Comparison of ENCODE assay signal across 15 cellular contexts in genomic region chr19:30168760-30169159, GRCh38.
DNase-seq lines count a peak whose midpoint lies in the region; TF ChIP-seq lines count a peak whose summit lies in the region.
"Had no signal": no experiment of that assay in that cellular context is flagged by ENCODE, and none has a peak within 500 bp of the region (broad histone marks: within the 10 kb centered on the region; RNA-seq: fewer than 3 reads in every experiment).

No MANE protein-coding gene starts in this region.

- H3K4me3 ChIP-seq in H7 (ENCODE audit: insufficient read depth, low read depth, low read length) (no peak overlapping the region), vagina (no peak overlapping the region), transverse colon (no peak overlapping the region)
- H3K4me3 ChIP-seq: GM23338, HAP-1 had no signal

- peak; percentile 12 for DNase-seq in H7
- DNase-seq in ecto neural progenitor cell (ENCODE audit: low spot score) = peak; percentile 33
- DNase-seq in mesenteric fat pad (ENCODE audit: low spot score) = peak; percentile 45
- DNase-seq in vagina (ENCODE audit: extremely low spot score in 2 of 2) = peak; percentile 65 to 70
- DNase-seq in transverse colon = no peak
- DNase-seq in NCI-H345 (lab: John Stamatoyannopoulos, UW) = no peak
- no peak for DNase-seq in activated naive CD4-positive, alpha-beta T cell treated with anti-CD3 and anti-CD28 coated beads, Interleukin-2, amount 50 U/mL, for 16 hours
- DNase-seq: ACHN; BE2C; C1 segment of cervical spinal cord; CD4-positive, CD25-positive, alpha-beta regulatory T cell; CD8-positive, alpha-beta memory T cell; COR-L47 had no signal

- no peak for TF ChIP-seq EP300 in transverse colon (IDR thresholded peaks at IDR 0.05; ENCODE audit: low read depth)

- TF ChIP-seq CTCF in vagina (IDR thresholded peaks at IDR 0.05) = no peak
- TF ChIP-seq CTCF in transverse colon (IDR thresholded peaks at IDR 0.05) = no peak

- no peaks in the 10 kb centered on the region for H3K36me3 ChIP-seq in H7 (replicated peaks; ENCODE audit: control insufficient read depth, insufficient read depth, low read length)
- no peaks in the 10 kb centered on the region for H3K36me3 ChIP-seq in vagina
- no peaks in the 10 kb centered on the region for H3K36me3 ChIP-seq in transverse colon
- H3K36me3 ChIP-seq: BE2C, HAP-1 had no signal

- no peak overlapping the region for H3K27ac ChIP-seq in vagina
- H3K27ac ChIP-seq in transverse colon = no peak overlapping the region

- WGBS in transverse colon (ENCODE audit: low coverage in 1 of 2), 2 donors = 79% methylated on average over 5 of the region's 5 CpGs; no CpG with 5 or more reads in 1 of the 2 donors

- H3K27me3 ChIP-seq in H7 (ENCODE audit: control insufficient read depth, insufficient read depth, low read length) (no peaks in the 10 kb centered on the region), vagina (no peaks in the 10 kb centered on the region), transverse colon (no peaks in the 10 kb centered on the region)
- H3K27me3 ChIP-seq: BE2C had no signal

- intact Hi-C loops in vagina (cut with DNase I) = no loop called here
- intact Hi-C loops in transverse colon (cut with DNase I; ENCODE audit: low total_unique reads) = no loop called here

- H3K9me3 ChIP-seq in vagina (no peaks in the 10 kb centered on the region), transverse colon (no peaks in the 10 kb centered on the region)
- H3K9me3 ChIP-seq: BE2C had no signal

- in situ Hi-C loops in transverse colon (cut with MboI; ENCODE audit: low pct_ligation_motif_present in 1 of 4, low pct_unique_long_range_greater_than_20kb in 1 of 4, low sequenced_read_pairs in 3 of 4) = no loop called here

- no peak for TF ChIP-seq POLR2A in vagina (IDR thresholded peaks at IDR 0.05)
- no peak for TF ChIP-seq POLR2A in transverse colon (IDR thresholded peaks at IDR 0.05)

- H3K4me1 ChIP-seq in vagina = no peaks in the 10 kb centered on the region
- H3K4me1 ChIP-seq in transverse colon = peaks cover 0 to 9% (median 2%) of the 10 kb centered on the region in 4 donors
- H3K4me1 ChIP-seq: HAP-1 had no signal

Comparison
In these comparisons a context has a peak if more than half of its experiments do, and no peak if none do; other contexts are left out.
1. DNase-seq: peak in H7 (single experiment), ecto neural progenitor cell (single experiment), mesenteric fat pad (single experiment) and vagina (2 of 2); none in transverse colon (single experiment), NCI-H345 (single experiment) and activated naive CD4-positive, alpha-beta T cell treated with anti-CD3 and anti-CD28 coated beads, Interleukin-2, amount 50 U/mL, for 16 hours (single experiment).